In the genomic region with DNA sequence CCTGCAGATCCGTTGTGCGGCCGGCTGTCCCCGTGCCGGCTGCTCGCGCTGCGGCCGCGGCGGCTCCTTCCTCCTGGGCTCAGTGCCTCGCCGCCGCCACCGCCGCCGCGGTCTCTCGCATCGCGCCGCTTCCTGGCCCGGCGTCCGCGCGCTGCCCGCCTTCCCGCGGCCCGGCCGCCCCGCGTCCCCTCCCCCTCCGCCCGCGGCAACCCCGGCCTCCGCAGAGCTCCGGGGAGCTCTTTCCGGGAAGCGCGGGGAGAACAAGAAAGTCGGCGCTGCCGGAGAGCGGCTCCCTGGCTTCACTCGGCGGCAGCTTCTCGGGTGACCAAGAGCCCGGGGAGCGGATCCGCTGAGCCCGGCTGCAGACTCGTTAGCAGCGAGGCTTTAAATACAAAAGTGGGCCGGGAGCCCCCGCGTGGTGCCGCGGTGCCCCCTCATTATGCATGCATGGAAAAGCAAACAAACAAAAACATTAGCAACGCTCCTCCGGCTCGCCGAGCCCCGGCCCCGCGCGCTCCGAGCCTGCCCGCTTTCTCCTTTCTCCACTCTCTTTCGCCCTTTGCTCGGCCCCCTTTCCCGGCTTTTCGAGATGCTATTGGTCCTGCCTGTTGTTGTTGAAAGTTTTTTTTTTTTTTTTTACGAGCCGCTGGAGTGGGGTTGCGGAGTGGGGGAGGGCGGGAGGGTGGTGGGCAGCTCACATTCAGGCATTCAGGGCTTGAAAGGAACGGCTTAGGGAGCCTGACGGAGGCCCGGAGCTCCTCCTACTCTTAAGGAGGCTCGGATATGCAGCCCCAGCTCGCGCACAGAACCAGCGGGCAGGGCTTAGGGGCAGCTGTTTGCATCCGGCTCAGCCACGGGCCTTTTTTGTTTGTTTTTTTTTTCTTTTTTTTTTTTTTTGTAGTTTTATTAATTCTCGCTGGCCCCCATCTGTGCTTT, we compare ENCODE assay signal across 8 cellular contexts. TPM values are rescaled to one million over a fixed set of nuclear protein-coding genes. Genes with fewer than 3 reads are reported as not detected.
A peak's percentile ranks its signal among the peaks of the same experiment; 100 is the strongest.
DNase-seq lines count a peak whose midpoint lies in the region; ATAC-seq and TF ChIP-seq lines count a peak whose summit lies in the region.

A gene with protein sequence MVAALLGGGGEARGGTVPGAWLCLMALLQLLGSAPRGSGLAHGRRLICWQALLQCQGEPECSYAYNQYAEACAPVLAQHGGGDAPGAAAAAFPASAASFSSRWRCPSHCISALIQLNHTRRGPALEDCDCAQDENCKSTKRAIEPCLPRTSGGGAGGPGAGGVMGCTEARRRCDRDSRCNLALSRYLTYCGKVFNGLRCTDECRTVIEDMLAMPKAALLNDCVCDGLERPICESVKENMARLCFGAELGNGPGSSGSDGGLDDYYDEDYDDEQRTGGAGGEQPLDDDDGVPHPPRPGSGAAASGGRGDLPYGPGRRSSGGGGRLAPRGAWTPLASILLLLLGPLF (minus strand): TSS at position 361 of the 936 bp plus-strand sequence. CDS start 727 bp downstream, outside the sequence.

- H3K27ac ChIP-seq in ectodermal cell (ENCODE audit: insufficient read depth, low read depth, low read length, poor library complexity, severe bottlenecking): peak within 1 kb of the TSS; percentile 99

- H3K4me3 ChIP-seq in ectodermal cell (ENCODE audit: insufficient read depth, low read depth, low read length): peak within 1 kb of the TSS; percentile 87
- H3K4me3 ChIP-seq in lower leg skin (ENCODE audit: low read depth, poor library complexity, severe bottlenecking): peak within 1 kb of the TSS; percentile 83

- 0% methylated on average over 88 to 89 of the region's 89 CpGs for WGBS in ectodermal cell, 2 experiments
- WGBS in lower leg skin, 2 donors: 0 to 1% methylated on average over 38 to 88 of the region's 89 CpGs

- peaks cover 11% of the 10 kb centered on the region for H3K4me1 Mint-ChIP-seq in activated CD4-positive, alpha-beta memory T cell treated with anti-CD3 and anti-CD28 coated beads for 36 hours (ENCODE audit: low read depth)

- POLR2A ChIA-PET in activated CD4-positive, alpha-beta memory T cell treated with anti-CD3 and anti-CD28 coated beads for 36 hours (lab: Charles Lee): interaction anchor here (0.6 kb wide), 2 partner anchors 19 to 688 kb away, joined by 3 read pairs; a partner anchor contains a TSS

- DNase-seq in DMS53 (lab: John Stamatoyannopoulos, UW) (peak; percentile 3), DMS53 treated with DMSO at 0.1 percent for 48 hours (lab: John Stamatoyannopoulos, UW; ENCODE audit: unreplicated experiment) (no peak), NCI-H526 (lab: John Stamatoyannopoulos, UW) (peak; percentile 51 to 85), lower leg skin (ENCODE audit: low spot score in 2 of 2) (peak; percentile 85 to 96)
- DNase-seq in activated CD4-positive, alpha-beta memory T cell treated with anti-CD3 and anti-CD28 coated beads for 36 hours: peak; percentile 78
- DNase-seq in stimulated activated CD4-positive, alpha-beta T cell treated with anti-CD3 and anti-CD28 coated beads, Interleukin-4, amount 100 ng/mL, for 4 hours: peak; percentile 59 to 60

- ATAC-seq in HG03025 (IDR thresholded peaks at IDR 0.05; ENCODE audit: low FRiP score, unreplicated experiment): peak; percentile 61

- H3K27ac Mint-ChIP-seq in activated CD4-positive, alpha-beta memory T cell treated with anti-CD3 and anti-CD28 coated beads for 36 hours: peak within 1 kb of the TSS; percentile 18

- CTCF ChIA-PET in activated CD4-positive, alpha-beta memory T cell treated with anti-CD3 and anti-CD28 coated beads for 36 hours (lab: Charles Lee): interaction anchor here (0.8 to 2.0 kb wide), 3 partner anchors 11 to 32 kb away, joined by 3 to 6 read pairs (median 4); no protein-coding TSS in a partner anchor

- peaks cover 2% of the 10 kb centered on the region for H3K36me3 Mint-ChIP-seq in activated CD4-positive, alpha-beta memory T cell treated with anti-CD3 and anti-CD28 coated beads for 36 hours

- TF ChIP-seq CTCF in lower leg skin (IDR thresholded peaks at IDR 0.05): no peak

- no peaks in the 10 kb centered on the region for H3K27me3 ChIP-seq in ectodermal cell (ENCODE audit: control insufficient read depth, insufficient read depth, low read length, poor library complexity, severe bottlenecking)

- no peak for TF ChIP-seq POLR2A in lower leg skin (IDR thresholded peaks at IDR 0.05)

- H3K4me1 ChIP-seq in ectodermal cell (ENCODE audit: control insufficient read depth, insufficient read depth, low read length): peaks cover 18% of the 10 kb centered on the region

- peaks cover 2% of the 10 kb centered on the region for H3K36me3 ChIP-seq in ectodermal cell (ENCODE audit: control insufficient read depth, insufficient read depth, low read length)

- intact Hi-C loops in activated CD4-positive, alpha-beta memory T cell treated with anti-CD3 and anti-CD28 coated beads for 36 hours (cut with micrococcal nuclease): loop anchor here (1.0 to 10.0 kb wide), 7 partner anchors 313 to 1205 kb away; a partner anchor contains a TSS
- intact Hi-C loops in lower leg skin (cut with DNase I; ENCODE audit: low total_unique reads): loop anchor here (5.0 kb wide), 1 partner anchor 375 kb away; no protein-coding TSS in a partner anchor

- peak within 1 kb of the TSS; percentile 75 for H3K4me3 Mint-ChIP-seq in activated CD4-positive, alpha-beta memory T cell treated with anti-CD3 and anti-CD28 coated beads for 36 hours

- peaks cover 6% of the 10 kb centered on the region for H3K9me3 Mint-ChIP-seq in activated CD4-positive, alpha-beta memory T cell treated with anti-CD3 and anti-CD28 coated beads for 36 hours

- no peaks in the 10 kb centered on the region for H3K9me3 ChIP-seq in ectodermal cell (ENCODE audit: control insufficient read depth, low read length)

- H3K27me3 Mint-ChIP-seq in activated CD4-positive, alpha-beta memory T cell treated with anti-CD3 and anti-CD28 coated beads for 36 hours: peaks cover 22% of the 10 kb centered on the region

RNA-seq across cellular contexts. Expression of the gene that starts here (rescaled TPM):
- under 1 TPM; 0.26 to 0.31 TPM for total RNA-seq in activated CD4-positive, alpha-beta memory T cell treated with anti-CD3 and anti-CD28 coated beads for 36 hours
- 93.2 TPM for polyA plus RNA-seq in ectodermal cell (2013, experiment 1 of 4)
- 93.8 TPM for polyA plus RNA-seq in ectodermal cell (2013, experiment 2 of 4)
- polyA plus RNA-seq in ectodermal cell (2013, experiment 3 of 4): 102 TPM
- polyA plus RNA-seq in ectodermal cell (2013, experiment 4 of 4): 119 TPM
- 10 to 100 TPM; 45.5 to 80.3 (median 61.0) TPM for total RNA-seq in lower leg skin

Comparison
In these comparisons a context has a peak if more than half of its experiments do, and no peak if none do; other contexts are left out.
1. RNA of the gene that starts here (total RNA-seq): 45.5 to 80.3 TPM in lower leg skin; 0.26 to 0.31 TPM in activated CD4-positive, alpha-beta memory T cell treated with anti-CD3 and anti-CD28 coated beads for 36 hours; every median in the first group is over 10 times any median in the second.
2. Peak in DNase-seq in activated CD4-positive, alpha-beta memory T cell treated with anti-CD3 and anti-CD28 coated beads for 36 hours; RNA of the gene not detected or under 1 TPM.